Comparison of ENCODE assay signal across 25 cellular contexts in genomic region chr12:12056951-12057350, GRCh38. TPM values are rescaled to one million over a fixed set of nuclear protein-coding genes. Genes with fewer than 3 reads are reported as not detected.
A peak's percentile ranks its signal among the peaks of the same experiment; 100 is the strongest.
DNase-seq lines count a peak whose midpoint lies in the region; ATAC-seq, FAIRE-seq and TF ChIP-seq lines count a peak whose summit lies in the region.
"Had no signal": no experiment of that assay in that cellular context is flagged by ENCODE, and none has a peak within 500 bp of the region (broad histone marks: within the 10 kb centered on the region; RNA-seq: fewer than 3 reads in every experiment).

No MANE protein-coding gene starts in this region.

- no peaks in the 10 kb centered on the region for H3K79me1 ChIP-seq in H1 (ENCODE audit: low read depth, low read length)

- H3K23me2 ChIP-seq in H1 (ENCODE audit: low read depth, low read length) = no peaks in the 10 kb centered on the region

- no peak overlapping the region for H3K14ac ChIP-seq in H1 (ENCODE audit: insufficient read length)

- no peaks in the 10 kb centered on the region for H3K9me3 ChIP-seq in H1 (ENCODE audit: insufficient read depth in 2 of 2, low read depth in 1 of 2, low read length in 1 of 2)

- peaks cover 0 to 12% (median 6%) of the 10 kb centered on the region in 4 experiments; a peak in 5 of 7 replicates for H3K4me1 ChIP-seq in H1 (replicated peaks in 1 of 4; ENCODE audit: control insufficient read depth in 3 of 4, insufficient read depth in 4 of 4, low read length in 3 of 4)

- no peaks in the 10 kb centered on the region for H3K36me3 ChIP-seq in H1 (ENCODE audit: control insufficient read depth in 2 of 4, insufficient read depth in 4 of 4, low read length in 3 of 4)

- H4K91ac ChIP-seq in H1 (replicated peaks; ENCODE audit: insufficient read length, low read length) = no peak overlapping the region

- CTCF ChIA-PET in H1 (lab: Charles Lee; ENCODE audit: partially characterized antibody) = interaction anchor here (1.3 to 2.9 kb wide), 3 partner anchors 20 to 271 kb away, joined by 3 to 19 read pairs (median 11); no protein-coding TSS in a partner anchor

- H4K8ac ChIP-seq in H1 (ENCODE audit: extremely low read depth, insufficient read depth, low read length) = no peak overlapping the region

- H3K27me3 ChIP-seq in H1 (replicated peaks in 1 of 4; ENCODE audit: control insufficient read depth in 3 of 4, extremely low read depth in 1 of 4, insufficient read depth in 3 of 4, low read length in 3 of 4) = no peaks in the 10 kb centered on the region

- H2BK12ac ChIP-seq in H1 (ENCODE audit: low read depth, low read length) = no peak overlapping the region; the same call in 1 of the 2 replicates

- peak; percentile 46 for DNase-seq in HT-29 (ENCODE audit: low spot score)
- peak; percentile 94 for DNase-seq in NCI-H526 (lab: John Stamatoyannopoulos, UW)
- no peak for DNase-seq in H1 (ENCODE audit: low read depth in 1 of 2, low spot score in 2 of 2)
- no peak for DNase-seq in mesenteric fat pad (ENCODE audit: low spot score)
- DNase-seq in T1000 (lab: John Stamatoyannopoulos, UW) = no peak
- no peak for DNase-seq in HuH-7.5 (ENCODE audit: low spot score)
- DNase-seq: AML-193, C1 segment of cervical spinal cord, EL, H7, HFFc6, Kasumi-1, MM.1S, NCI-H1092, NCI-H1436, NCI-H187 treated with DMSO at 0.1 percent for 48 hours, OCI-M1, Right ventricle myocardium superior had no signal

- POLR2A ChIA-PET in H1 (lab: Charles Lee; ENCODE audit: partially characterized antibody) = interaction anchor here (0.6 to 1.0 kb wide), 2 partner anchors 29 to 49 kb away, joined by 3 read pairs; no protein-coding TSS in a partner anchor

- H2BK20ac ChIP-seq in H1 (ENCODE audit: low read length) = 0 out of 2 replicates have a peak overlapping the region, but pooled peaks have one; percentile 17

- H3K79me2 ChIP-seq in H1 (ENCODE audit: control insufficient read depth in 1 of 2, insufficient read depth in 2 of 2, low read length in 2 of 2) = no peaks in the 10 kb centered on the region

- H2AK5ac ChIP-seq in H1 (ENCODE audit: low read depth, low read length) = no peak overlapping the region

- H4K5ac ChIP-seq in H1 (ENCODE audit: insufficient read length, low read depth, low read length) = no peak overlapping the region

- no peak overlapping the region for H2BK15ac ChIP-seq in H1 (ENCODE audit: low read length)

- no peak overlapping the region for H3K4ac ChIP-seq in H1 (replicated peaks; ENCODE audit: insufficient read length, low read depth, low read length)

- no peak for TF ChIP-seq RAD21 in H1 (IDR thresholded peaks at IDR 0.05 in 1 of 2, conservative IDR thresholded peaks at IDR 0.05 in 1 of 2; ENCODE audit: low read depth in 2 of 2, low read length in 2 of 2)

- peak overlapping the region in 1 of 4 experiments; percentile 22; a peak in 1 of 8 replicates for H3K4me3 ChIP-seq in H1 (ENCODE audit: extremely low read depth in 1 of 4, insufficient read depth in 2 of 4, low read depth in 3 of 4, low read length in 4 of 4)

- no peak for ATAC-seq in HG03432 (IDR thresholded peaks at IDR 0.05; ENCODE audit: unreplicated experiment)

- no peaks in the 10 kb centered on the region for H4K20me1 ChIP-seq in H1 (replicated peaks in 1 of 2; ENCODE audit: control insufficient read depth in 1 of 2, insufficient read depth in 2 of 2, low read length in 2 of 2)

- TF ChIP-seq CTCF in 22Rv1 (IDR thresholded peaks at IDR 0.05) = no peak
- no peak for TF ChIP-seq CTCF in H1 (IDR thresholded peaks at IDR 0.05; ENCODE audit: control extremely low read depth in 1 of 3, insufficient read depth in 1 of 3, low read depth in 1 of 3, low read length in 3 of 3)

- TF ChIP-seq EP300 in H1 (IDR thresholded peaks at IDR 0.05; ENCODE audit: borderline replicate concordance in 1 of 2, low read depth in 2 of 2, low read length in 2 of 2) = peak in 1 of 2 experiments; percentile 25; a peak in 1 of 3 replicates

- no peak for FAIRE-seq in H1 (lab: Jason Lieb, UNC)

- no peak overlapping the region for H3K56ac ChIP-seq in H1 (replicated peaks; ENCODE audit: insufficient read length, low read depth, low read length)

- H2BK5ac ChIP-seq in H1 (ENCODE audit: low read depth, low read length) = peak overlapping the region; percentile 91

- no peak overlapping the region for H3K23ac ChIP-seq in H1 (ENCODE audit: insufficient read length)

- WGBS in H1 (ENCODE audit: extremely low coverage in 1 of 2, insufficient coverage in 1 of 2, insufficient read length in 1 of 2, insufficient replicate concordance in 2 of 2, low coverage in 1 of 2, low lambda C conversion rate in 2 of 2, missing lambda C conversion rate in 1 of 2), 2 experiments = 62% methylated on average over 4 of the region's 4 CpGs; no CpG with 5 or more reads in 1 of the 2 experiments

- no peak overlapping the region for H3K4me2 ChIP-seq in H1 (ENCODE audit: insufficient read depth in 1 of 2, low read depth in 2 of 2, low read length in 2 of 2)

- H3K9ac ChIP-seq in H1 (replicated peaks in 1 of 4; ENCODE audit: extremely low read depth in 1 of 4, low read depth in 3 of 4, low read length in 3 of 4) = no peak overlapping the region

- no peak overlapping the region for H3K18ac ChIP-seq in H1 (ENCODE audit: extremely low read depth, low read length)

- H2AFZ ChIP-seq in H1 (ENCODE audit: low read length) = no peak overlapping the region

- H3K27ac ChIP-seq in 22Rv1 = peak overlapping the region; percentile 61
- H3K27ac ChIP-seq in H1 (ENCODE audit: low read depth, low read length) = no peak overlapping the region

- no peak for TF ChIP-seq POLR2A in H1 (IDR thresholded peaks at IDR 0.05; ENCODE audit: control extremely low read depth in 1 of 2, low read depth in 2 of 2, low read length in 2 of 2)

- H2BK120ac ChIP-seq in H1 (replicated peaks; ENCODE audit: low read depth, low read length) = peak overlapping the region; percentile 78

TF ChIP-seq in H1, 55 proteins besides CTCF, POLR2A, EP300 and RAD21 (continues in another document):
- no peak for TF ChIP-seq ASH2L (IDR thresholded peaks at IDR 0.05; ENCODE audit: low read length)
- TF ChIP-seq MAX (IDR thresholded peaks at IDR 0.05) = no peak

RNA-seq across cellular contexts. Expression of gene BCL2L14, which starts 13.8 kb away (rescaled TPM):
- 2.3 and 2.6 TPM in 2 replicates for total RNA-seq in HT-29 (2014; rRNA removed; shearing (Covaris generic))
- total RNA-seq in H1 (2021; fragmentation: NEBNext Ultra II Directional; extraction: Animal tissue kit (Norgen Biotek cat#: 25700)) = 2.4 and 2.9 TPM in 2 replicates
- 0.39 and 0.80 TPM in 2 replicates for polyA plus RNA-seq in H1 (2011; rRNA removed)
- polyA plus RNA-seq in H1 (2011; cell fraction: cytosol; rRNA removed) = 1.7 TPM
- polyA plus RNA-seq in H1 (2011; cell fraction: nucleus; rRNA removed) = 0.31 TPM
- polyA plus RNA-seq in H1 (2012, experiment 1 of 2) = 0.99 to 2.3 TPM (median 1.2 TPM) in 4 replicates
- 0.10 TPM for polyA plus RNA-seq in H1 (2012, experiment 2 of 2)
- 1.5 TPM for polyA plus RNA-seq in H1 (2013, experiment 1 of 2)
- polyA plus RNA-seq in H1 (2013, experiment 2 of 2) = 2.0 TPM
- 0.44 and 0.54 TPM in 2 replicates for polyA minus RNA-seq in H1 (2011; rRNA and poly(A)+ RNA removed)
- not detected for polyA minus RNA-seq in H1 (2011; cell fraction: cytosol; rRNA and poly(A)+ RNA removed)
- 0.30 TPM for polyA minus RNA-seq in H1 (2011; cell fraction: nucleus; rRNA and poly(A)+ RNA removed)
- total RNA-seq in mesenteric fat pad = not detected
- total RNA-seq: A172, HFFc6, NCI-H460, Right ventricle myocardium superior, RPMI7951, SK-MEL-5 had no signal
- polyA plus RNA-seq: AG04450 had no signal

Comparison
In these comparisons a context has a peak if more than half of its experiments do, and no peak if none do; other contexts are left out.
1. DNase-seq: peak in HT-29 (single experiment) and NCI-H526 (2 of 2); none in H1 (0 of 2), mesenteric fat pad (single experiment), T1000 (single experiment) and HuH-7.5 (single experiment).